ENCODE assay signal across 18 cellular contexts in genomic region chr3:162022931-162023330, GRCh38.
A peak's percentile ranks its signal among the peaks of the same experiment; 100 is the strongest.
DNase-seq lines count a peak whose midpoint lies in the region; ATAC-seq lines count a peak whose summit lies in the region.
"Had no signal": no experiment of that assay in that cellular context is flagged by ENCODE, and none has a peak within 500 bp of the region (broad histone marks: within the 10 kb centered on the region; RNA-seq: fewer than 3 reads in every experiment).

No MANE protein-coding gene starts in this region.

- DNase-seq in DMS153 (lab: John Stamatoyannopoulos, UW) (peak; percentile 27), DMS153 treated with DMSO at 0.1 percent for 48 hours (lab: John Stamatoyannopoulos, UW; ENCODE audit: unreplicated experiment) (no peak), NCI-H1930 (lab: John Stamatoyannopoulos, UW) (peak; percentile 42 to 56), globus pallidus (ENCODE audit: low spot score) (peak; percentile 47), pons (ENCODE audit: low spot score) (peak; percentile 76), GM19238 (ENCODE audit: insufficient read length, low spot score) (no peak), OCI-M2 (lab: John Stamatoyannopoulos, UW; ENCODE audit: unreplicated experiment) (no peak)
- DNase-seq: H9, MG63, NCI-H1694, NCI-H2171 treated with DMSO at 0.1 percent for 48 hours, NCI-H345, NCI-H82, Peyer's patch, SHP77 treated with DMSO at 0.1 percent for 48 hours had no signal

- ATAC-seq in GM21447 (IDR thresholded peaks at IDR 0.05; ENCODE audit: unreplicated experiment), result no peak
- ATAC-seq: GM23338, HepG2 had no signal

Comparison
In these comparisons a context has a peak if more than half of its experiments do, and no peak if none do; other contexts are left out.
1. DNase-seq: peak in DMS153 (single experiment), NCI-H1930 (2 of 2), globus pallidus (single experiment) and pons (single experiment); none in DMS153 treated with DMSO at 0.1 percent for 48 hours (single experiment), GM19238 (single experiment) and OCI-M2 (single experiment).